1 cellular context compared by ENCODE assay signal in the genomic region with DNA sequence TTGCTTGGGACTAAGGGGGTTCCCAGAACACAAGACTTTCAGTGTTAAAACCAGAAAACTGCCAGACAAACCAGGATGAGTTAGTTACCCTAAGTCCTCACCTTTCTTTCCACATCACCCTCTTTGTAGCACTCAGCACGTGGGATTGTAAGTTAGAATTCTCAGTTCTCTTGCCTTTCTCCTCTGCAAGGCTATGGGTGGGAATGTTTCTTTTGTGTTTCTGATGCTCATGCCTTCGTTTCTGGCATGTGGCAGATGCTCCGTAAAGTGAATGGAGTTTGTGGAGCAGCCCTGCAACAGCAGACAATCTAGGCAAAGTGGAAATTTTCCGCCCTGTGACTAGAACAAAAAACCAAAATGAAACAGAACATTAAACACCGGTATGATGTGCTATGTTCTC.
TF ChIP-seq lines count a peak whose summit lies in the region.

No MANE protein-coding gene starts in this region.

TF ChIP-seq in HepG2, 621 proteins besides CTCF, POLR2A, EP300 and RAD21 (continued from another document and continues in another):
- TF ChIP-seq TGIF2 (CRISPR knock-in tag; IDR thresholded peaks at IDR 0.05) = 0 out of 2 replicates have a peak, but pooled peaks have one; percentile 9
- no peak for TF ChIP-seq ZZZ3 (CRISPR knock-in tag; IDR thresholded peaks at IDR 0.05; ENCODE audit: borderline replicate concordance)
- TF ChIP-seq JUNB (CRISPR knock-in tag; IDR thresholded peaks at IDR 0.05; ENCODE audit: borderline replicate concordance) = no peak
- TF ChIP-seq, protein P1, sequence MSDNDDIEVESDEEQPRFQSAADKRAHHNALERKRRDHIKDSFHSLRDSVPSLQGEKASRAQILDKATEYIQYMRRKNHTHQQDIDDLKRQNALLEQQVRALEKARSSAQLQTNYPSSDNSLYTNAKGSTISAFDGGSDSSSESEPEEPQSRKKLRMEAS (IDR thresholded peaks at IDR 0.05) = peak; percentile 46; the same call in 1 of the 2 replicates
- TF ChIP-seq, protein P2, sequence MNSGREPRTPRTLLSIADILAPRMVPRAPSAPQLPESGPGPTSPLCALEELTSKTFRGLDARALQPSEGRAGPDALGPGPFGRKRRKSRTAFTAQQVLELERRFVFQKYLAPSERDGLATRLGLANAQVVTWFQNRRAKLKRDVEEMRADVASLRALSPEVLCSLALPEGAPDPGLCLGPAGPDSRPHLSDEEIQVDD (CRISPR knock-in tag; IDR thresholded peaks at IDR 0.05; ENCODE audit: borderline replicate concordance) = no peak
- no peak for TF ChIP-seq EEA1 (CRISPR knock-in tag; IDR thresholded peaks at IDR 0.05; ENCODE audit: borderline replicate concordance)
- no peak for TF ChIP-seq TCF7 (IDR thresholded peaks at IDR 0.05; ENCODE audit: low read depth)
- no peak for TF ChIP-seq HOXA9 (CRISPR knock-in tag; IDR thresholded peaks at IDR 0.05; ENCODE audit: borderline replicate concordance)
- TF ChIP-seq THAP11 (CRISPR knock-in tag; IDR thresholded peaks at IDR 0.05) = no peak
- TF ChIP-seq ZSCAN31 (CRISPR knock-in tag; IDR thresholded peaks at IDR 0.05; ENCODE audit: low read depth) = no peak; the same call in 1 of the 2 replicates
- no peak for TF ChIP-seq SIN3B (IDR thresholded peaks at IDR 0.05; ENCODE audit: low read length)
- TF ChIP-seq THYN1 (CRISPR knock-in tag; IDR thresholded peaks at IDR 0.05; ENCODE audit: borderline replicate concordance, low read depth) = no peak
- TF ChIP-seq ZNF777 (CRISPR knock-in tag; IDR thresholded peaks at IDR 0.05) = no peak
- TF ChIP-seq, protein P3, sequence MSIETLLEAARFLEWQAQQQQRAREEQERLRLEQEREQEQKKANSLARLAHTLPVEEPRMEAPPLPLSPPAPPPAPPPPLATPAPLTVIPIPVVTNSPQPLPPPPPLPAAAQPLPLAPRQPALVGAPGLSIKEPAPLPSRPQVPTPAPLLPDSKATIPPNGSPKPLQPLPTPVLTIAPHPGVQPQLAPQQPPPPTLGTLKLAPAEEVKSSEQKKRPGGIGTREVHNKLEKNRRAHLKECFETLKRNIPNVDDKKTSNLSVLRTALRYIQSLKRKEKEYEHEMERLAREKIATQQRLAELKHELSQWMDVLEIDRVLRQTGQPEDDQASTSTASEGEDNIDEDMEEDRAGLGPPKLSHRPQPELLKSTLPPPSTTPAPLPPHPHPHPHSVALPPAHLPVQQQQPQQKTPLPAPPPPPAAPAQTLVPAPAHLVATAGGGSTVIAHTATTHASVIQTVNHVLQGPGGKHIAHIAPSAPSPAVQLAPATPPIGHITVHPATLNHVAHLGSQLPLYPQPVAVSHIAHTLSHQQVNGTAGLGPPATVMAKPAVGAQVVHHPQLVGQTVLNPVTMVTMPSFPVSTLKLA (IDR thresholded peaks at IDR 0.05) = no peak
- no peak for TF ChIP-seq HMGA1 (CRISPR knock-in tag; conservative IDR thresholded peaks at IDR 0.05)
- no peak for TF ChIP-seq ZNF672 (CRISPR knock-in tag; IDR thresholded peaks at IDR 0.05)
- TF ChIP-seq MXD4 (CRISPR knock-in tag; IDR thresholded peaks at IDR 0.05) = no peak
- TF ChIP-seq FOXJ3 (CRISPR knock-in tag; IDR thresholded peaks at IDR 0.05; ENCODE audit: borderline replicate concordance) = no peak
- TF ChIP-seq PPARG (CRISPR knock-in tag; conservative IDR thresholded peaks at IDR 0.05) = no peak
- no peak for TF ChIP-seq SAP130 (CRISPR knock-in tag; IDR thresholded peaks at IDR 0.05; ENCODE audit: low read depth)
- TF ChIP-seq ZNF230 (CRISPR knock-in tag; IDR thresholded peaks at IDR 0.05) = no peak
- 0 out of 2 replicates have a peak, but pooled peaks have one; percentile 12 for TF ChIP-seq KLF6 (CRISPR knock-in tag; IDR thresholded peaks at IDR 0.05)
- no peak for TF ChIP-seq PAXIP1 (CRISPR knock-in tag; conservative IDR thresholded peaks at IDR 0.05)
- no peak for TF ChIP-seq DRAP1 (CRISPR knock-in tag; IDR thresholded peaks at IDR 0.05)
- TF ChIP-seq, protein P4, sequence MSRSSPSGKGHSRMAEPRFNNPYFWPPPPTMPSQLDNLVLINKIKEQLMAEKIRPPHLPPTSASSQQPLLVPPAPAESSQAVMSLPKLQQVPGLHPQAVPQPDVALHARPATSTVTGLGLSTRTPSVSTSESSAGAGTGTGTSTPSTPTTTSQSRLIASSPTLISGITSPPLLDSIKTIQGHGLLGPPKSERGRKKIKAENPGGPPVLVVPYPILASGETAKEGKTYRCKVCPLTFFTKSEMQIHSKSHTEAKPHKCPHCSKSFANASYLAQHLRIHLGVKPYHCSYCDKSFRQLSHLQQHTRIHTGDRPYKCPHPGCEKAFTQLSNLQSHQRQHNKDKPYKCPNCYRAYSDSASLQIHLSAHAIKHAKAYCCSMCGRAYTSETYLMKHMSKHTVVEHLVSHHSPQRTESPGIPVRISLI (CRISPR knock-in tag; IDR thresholded peaks at IDR 0.05; ENCODE audit: borderline replicate concordance) = no peak
- no peak for TF ChIP-seq ZNF670 (CRISPR knock-in tag; IDR thresholded peaks at IDR 0.05; ENCODE audit: borderline replicate concordance)
- TF ChIP-seq ELF1 (CRISPR knock-in tag; IDR thresholded peaks at IDR 0.05) = 0 out of 2 replicates have a peak, but pooled peaks have one; percentile 5
- no peak for TF ChIP-seq PRDM15 (CRISPR knock-in tag; IDR thresholded peaks at IDR 0.05)
- no peak for TF ChIP-seq MYC (CRISPR knock-in tag; IDR thresholded peaks at IDR 0.05; ENCODE audit: borderline replicate concordance)
- no peak for TF ChIP-seq ZNF142 (CRISPR knock-in tag; IDR thresholded peaks at IDR 0.05)
- 0 out of 2 replicates have a peak, but pooled peaks have one; percentile 7 for TF ChIP-seq RFXANK (CRISPR knock-in tag; IDR thresholded peaks at IDR 0.05)
- TF ChIP-seq ZNF251 (CRISPR knock-in tag; IDR thresholded peaks at IDR 0.05) = no peak
- TF ChIP-seq ZNF333 (CRISPR knock-in tag; IDR thresholded peaks at IDR 0.05; ENCODE audit: borderline replicate concordance) = no peak
- peak; percentile 88 for TF ChIP-seq CC2D1A (CRISPR knock-in tag; IDR thresholded peaks at IDR 0.05)
- TF ChIP-seq RARG (CRISPR knock-in tag; IDR thresholded peaks at IDR 0.05; ENCODE audit: low read depth) = no peak
- TF ChIP-seq JDP2 (CRISPR knock-in tag; IDR thresholded peaks at IDR 0.05; ENCODE audit: borderline replicate concordance) = no peak
- TF ChIP-seq SSRP1 (CRISPR knock-in tag; IDR thresholded peaks at IDR 0.05) = no peak; the same call in 1 of the 2 replicates
- TF ChIP-seq, protein P5, sequence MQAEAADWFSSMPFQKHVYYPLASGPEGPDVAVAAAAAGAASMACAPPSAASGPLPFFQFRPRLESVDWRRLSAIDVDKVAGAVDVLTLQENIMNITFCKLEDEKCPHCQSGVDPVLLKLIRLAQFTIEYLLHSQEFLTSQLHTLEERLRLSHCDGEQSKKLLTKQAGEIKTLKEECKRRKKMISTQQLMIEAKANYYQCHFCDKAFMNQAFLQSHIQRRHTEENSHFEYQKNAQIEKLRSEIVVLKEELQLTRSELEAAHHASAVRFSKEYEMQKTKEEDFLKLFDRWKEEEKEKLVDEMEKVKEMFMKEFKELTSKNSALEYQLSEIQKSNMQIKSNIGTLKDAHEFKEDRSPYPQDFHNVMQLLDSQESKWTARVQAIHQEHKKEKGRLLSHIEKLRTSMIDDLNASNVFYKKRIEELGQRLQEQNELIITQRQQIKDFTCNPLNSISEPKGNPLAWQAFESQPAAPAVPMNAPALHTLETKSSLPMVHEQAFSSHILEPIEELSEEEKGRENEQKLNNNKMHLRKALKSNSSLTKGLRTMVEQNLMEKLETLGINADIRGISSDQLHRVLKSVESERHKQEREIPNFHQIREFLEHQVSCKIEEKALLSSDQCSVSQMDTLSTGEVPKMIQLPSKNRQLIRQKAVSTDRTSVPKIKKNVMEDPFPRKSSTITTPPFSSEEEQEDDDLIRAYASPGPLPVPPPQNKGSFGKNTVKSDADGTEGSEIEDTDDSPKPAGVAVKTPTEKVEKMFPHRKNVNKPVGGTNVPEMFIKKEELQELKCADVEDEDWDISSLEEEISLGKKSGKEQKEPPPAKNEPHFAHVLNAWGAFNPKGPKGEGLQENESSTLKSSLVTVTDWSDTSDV (CRISPR knock-in tag; IDR thresholded peaks at IDR 0.05) = no peak
- TF ChIP-seq MIER2 (CRISPR knock-in tag; IDR thresholded peaks at IDR 0.05) = no peak
- no peak for TF ChIP-seq ADNP (CRISPR knock-in tag; IDR thresholded peaks at IDR 0.05)
